In the genomic region with DNA sequence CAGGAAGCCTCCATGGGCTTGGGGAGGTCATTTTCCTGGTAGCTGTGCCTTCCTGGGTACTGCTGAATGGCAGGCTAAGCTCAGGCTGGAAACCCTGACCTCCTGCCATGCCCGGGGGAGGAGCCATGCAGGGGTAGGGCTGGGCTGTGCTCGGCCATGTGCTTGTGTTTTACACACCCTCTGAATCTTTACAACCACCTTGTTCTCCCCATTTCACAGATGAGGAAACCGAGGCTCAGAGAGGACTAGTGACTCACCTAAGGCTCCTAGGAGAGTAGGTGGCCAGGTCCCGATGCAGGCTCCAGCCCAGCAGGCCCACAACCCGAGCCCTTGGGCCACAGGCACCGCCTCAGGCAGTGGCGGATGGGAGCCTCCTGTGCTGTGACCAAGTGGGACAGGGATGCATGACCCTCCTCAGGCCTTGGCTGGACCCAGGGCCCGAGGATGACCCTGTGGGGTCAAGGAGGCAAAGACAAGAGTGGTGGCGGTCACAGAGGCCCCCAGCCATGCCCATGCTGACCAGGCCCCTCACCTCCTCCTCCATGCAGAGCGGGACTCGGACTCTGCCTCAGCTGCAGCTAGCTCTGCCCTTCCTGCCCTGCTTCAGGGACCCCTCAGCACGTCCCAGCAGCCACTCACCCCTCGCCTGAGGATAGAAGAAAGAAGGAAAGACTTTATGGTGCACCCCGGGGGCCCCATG, we compare ENCODE assay signal across 3 cellular contexts.
TF ChIP-seq lines count a peak whose summit lies in the region.

No MANE protein-coding gene starts in this region.

TF ChIP-seq in SK-N-SH, 30 proteins besides CTCF, POLR2A, EP300 and RAD21 (continued from another document):
- TF ChIP-seq, protein P1, sequence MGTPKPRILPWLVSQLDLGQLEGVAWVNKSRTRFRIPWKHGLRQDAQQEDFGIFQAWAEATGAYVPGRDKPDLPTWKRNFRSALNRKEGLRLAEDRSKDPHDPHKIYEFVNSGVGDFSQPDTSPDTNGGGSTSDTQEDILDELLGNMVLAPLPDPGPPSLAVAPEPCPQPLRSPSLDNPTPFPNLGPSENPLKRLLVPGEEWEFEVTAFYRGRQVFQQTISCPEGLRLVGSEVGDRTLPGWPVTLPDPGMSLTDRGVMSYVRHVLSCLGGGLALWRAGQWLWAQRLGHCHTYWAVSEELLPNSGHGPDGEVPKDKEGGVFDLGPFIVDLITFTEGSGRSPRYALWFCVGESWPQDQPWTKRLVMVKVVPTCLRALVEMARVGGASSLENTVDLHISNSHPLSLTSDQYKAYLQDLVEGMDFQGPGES (IDR thresholded peaks at IDR 0.05; ENCODE audit: low read depth, low read length), result no peak
- TF ChIP-seq, protein P2, sequence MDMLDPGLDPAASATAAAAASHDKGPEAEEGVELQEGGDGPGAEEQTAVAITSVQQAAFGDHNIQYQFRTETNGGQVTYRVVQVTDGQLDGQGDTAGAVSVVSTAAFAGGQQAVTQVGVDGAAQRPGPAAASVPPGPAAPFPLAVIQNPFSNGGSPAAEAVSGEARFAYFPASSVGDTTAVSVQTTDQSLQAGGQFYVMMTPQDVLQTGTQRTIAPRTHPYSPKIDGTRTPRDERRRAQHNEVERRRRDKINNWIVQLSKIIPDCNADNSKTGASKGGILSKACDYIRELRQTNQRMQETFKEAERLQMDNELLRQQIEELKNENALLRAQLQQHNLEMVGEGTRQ (IDR thresholded peaks at IDR 0.05; ENCODE audit: borderline replicate concordance, low read depth, low read length), result no peak

TF ChIP-seq in SK-N-SH treated with all-trans-retinoic acid at 6 μM for 48 hours, 23 proteins besides CTCF, POLR2A, EP300 and RAD21:
- TF ChIP-seq, protein P3, sequence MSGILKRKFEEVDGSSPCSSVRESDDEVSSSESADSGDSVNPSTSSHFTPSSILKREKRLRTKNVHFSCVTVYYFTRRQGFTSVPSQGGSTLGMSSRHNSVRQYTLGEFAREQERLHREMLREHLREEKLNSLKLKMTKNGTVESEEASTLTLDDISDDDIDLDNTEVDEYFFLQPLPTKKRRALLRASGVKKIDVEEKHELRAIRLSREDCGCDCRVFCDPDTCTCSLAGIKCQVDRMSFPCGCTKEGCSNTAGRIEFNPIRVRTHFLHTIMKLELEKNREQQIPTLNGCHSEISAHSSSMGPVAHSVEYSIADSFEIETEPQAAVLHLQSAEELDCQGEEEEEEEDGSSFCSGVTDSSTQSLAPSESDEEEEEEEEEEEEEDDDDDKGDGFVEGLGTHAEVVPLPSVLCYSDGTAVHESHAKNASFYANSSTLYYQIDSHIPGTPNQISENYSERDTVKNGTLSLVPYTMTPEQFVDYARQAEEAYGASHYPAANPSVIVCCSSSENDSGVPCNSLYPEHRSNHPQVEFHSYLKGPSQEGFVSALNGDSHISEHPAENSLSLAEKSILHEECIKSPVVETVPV (CRISPR knock-in tag; IDR thresholded peaks at IDR 0.05), result no peak
- no peak for TF ChIP-seq ZNF8 (CRISPR knock-in tag; IDR thresholded peaks at IDR 0.05)
- TF ChIP-seq, protein P4, sequence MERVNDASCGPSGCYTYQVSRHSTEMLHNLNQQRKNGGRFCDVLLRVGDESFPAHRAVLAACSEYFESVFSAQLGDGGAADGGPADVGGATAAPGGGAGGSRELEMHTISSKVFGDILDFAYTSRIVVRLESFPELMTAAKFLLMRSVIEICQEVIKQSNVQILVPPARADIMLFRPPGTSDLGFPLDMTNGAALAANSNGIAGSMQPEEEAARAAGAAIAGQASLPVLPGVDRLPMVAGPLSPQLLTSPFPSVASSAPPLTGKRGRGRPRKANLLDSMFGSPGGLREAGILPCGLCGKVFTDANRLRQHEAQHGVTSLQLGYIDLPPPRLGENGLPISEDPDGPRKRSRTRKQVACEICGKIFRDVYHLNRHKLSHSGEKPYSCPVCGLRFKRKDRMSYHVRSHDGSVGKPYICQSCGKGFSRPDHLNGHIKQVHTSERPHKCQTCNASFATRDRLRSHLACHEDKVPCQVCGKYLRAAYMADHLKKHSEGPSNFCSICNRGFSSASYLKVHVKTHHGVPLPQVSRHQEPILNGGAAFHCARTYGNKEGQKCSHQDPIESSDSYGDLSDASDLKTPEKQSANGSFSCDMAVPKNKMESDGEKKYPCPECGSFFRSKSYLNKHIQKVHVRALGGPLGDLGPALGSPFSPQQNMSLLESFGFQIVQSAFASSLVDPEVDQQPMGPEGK (CRISPR knock-in tag; IDR thresholded peaks at IDR 0.05; ENCODE audit: borderline replicate concordance), result no peak
- TF ChIP-seq OSR1 (CRISPR knock-in tag; IDR thresholded peaks at IDR 0.05), result no peak

TF ChIP-seq in HepG2, 621 proteins besides CTCF, POLR2A, EP300 and RAD21 (continued from another document):
- peak; percentile 63 for TF ChIP-seq ZNF629 (CRISPR knock-in tag; conservative IDR thresholded peaks at IDR 0.05)
